ENCODE assay signal across 33 cellular contexts in genomic region chr11:12565406-12565805, GRCh38.
"Had no signal": no experiment of that assay in that cellular context is flagged by ENCODE, and none has a peak within 500 bp of the region (broad histone marks: within the 10 kb centered on the region; RNA-seq: fewer than 3 reads in every experiment).

No MANE protein-coding gene starts in this region.

- DNase-seq: activated B cell treated with CpG ODN at 0.5 μM for 24 hours; activated CD4-positive, alpha-beta memory T cell treated with anti-CD3 and anti-CD28 coated beads for 36 hours; activated CD4-positive, alpha-beta T cell treated with anti-CD3 and anti-CD28 coated beads for 4 hours; activated CD4-positive, alpha-beta T cell treated with anti-CD3 and anti-CD28 coated beads, Interleukin-2, amount 10 ng/mL, durations not matched to agents 24 days and 14 days; activated CD4-positive, alpha-beta T cell treated with anti-CD3 and anti-CD28 coated beads, Interleukin-2, amount 50 U/mL, for 1 hour; activated CD4-positive, alpha-beta T cell treated with anti-CD3 and anti-CD28 coated beads, Interleukin-2, amount 50 U/mL, for 4 hours; activated CD4-positive, CD25-positive, alpha-beta regulatory T cell treated with anti-CD3 and anti-CD28 coated beads, Interleukin-2, amount 50 U/mL, for 72 hours; activated CD8-positive, alpha-beta memory T cell treated with anti-CD3 and anti-CD28 coated beads, Interleukin-2, amount 50 U/mL, for 4 hours; activated CD8-positive, alpha-beta T cell treated with anti-CD3 and anti-CD28 coated beads for 36 hours; activated effector memory CD4-positive, alpha-beta T cell treated with anti-CD3 and anti-CD28 coated beads, Interleukin-2, amount 50 U/mL, for 16 hours; activated gamma-delta T cell treated with Interleukin-2 at 50 U/mL for 16 hours; activated naive CD4-positive, alpha-beta T cell; activated naive CD4-positive, alpha-beta T cell treated with anti-CD3 and anti-CD28 coated beads for 36 hours; activated naive CD4-positive, alpha-beta T cell treated with anti-CD3 and anti-CD28 coated beads, Interleukin-2, amount 50 U/mL, for 16 hours; activated naive CD8-positive, alpha-beta T cell treated with anti-CD3 and anti-CD28 coated beads for 36 hours; activated T-cell treated with anti-CD3 and anti-CD28 coated beads for 4 hours; activated T-cell treated with anti-CD3 and anti-CD28 coated beads, Interleukin-2, amount 50 U/mL, for 1 hour; activated T-cell treated with anti-CD3 and anti-CD28 coated beads, Interleukin-2, amount 50 U/mL, for 4 hours; activated T-cell treated with anti-CD3 and anti-CD28 coated beads, Interleukin-2, amount 50 U/mL, for 72 hours; adrenal gland; amniotic stem cell; aorta; body of pancreas; brain microvascular endothelial cell; central memory CD4-positive, alpha-beta T cell; T-helper 1 cell; T-helper 2 cell; T-helper 9 cell had no signal

- H3K9me3 ChIP-seq: adrenal gland, body of pancreas, breast epithelium had no signal

- ATAC-seq: activated CD8-positive, alpha-beta T cell treated with anti-CD3 and anti-CD28 coated beads for 36 hours; activated naive CD4-positive, alpha-beta T cell treated with anti-CD3 and anti-CD28 coated beads, Interleukin-2, amount 50 U/mL, for 72 hours; activated T-cell treated with anti-CD3 and anti-CD28 coated beads, Interleukin-2, amount 50 U/mL, for 4 hours; activated T-cell treated with anti-CD3 and anti-CD28 coated beads, Interleukin-2, amount 50 U/mL, for 72 hours; activated T-helper 17 cell treated with anti-CD3 and anti-CD28 coated beads, Interleukin-2, amount 50 U/mL, for 72 hours; body of pancreas had no signal

- H3K27ac ChIP-seq: adrenal gland, body of pancreas, brain microvascular endothelial cell, breast epithelium, VCaP had no signal

- H3K27me3 ChIP-seq: adrenal gland, body of pancreas, brain microvascular endothelial cell, breast epithelium had no signal

- FAIRE-seq: TTC549 had no signal

- H3K4me3 ChIP-seq: adrenal gland, body of pancreas, breast epithelium had no signal

- H3K4me1 ChIP-seq: adrenal gland, body of pancreas, breast epithelium had no signal

- H3K36me3 ChIP-seq: adrenal gland, brain microvascular endothelial cell, breast epithelium had no signal
